In the genomic region with DNA sequence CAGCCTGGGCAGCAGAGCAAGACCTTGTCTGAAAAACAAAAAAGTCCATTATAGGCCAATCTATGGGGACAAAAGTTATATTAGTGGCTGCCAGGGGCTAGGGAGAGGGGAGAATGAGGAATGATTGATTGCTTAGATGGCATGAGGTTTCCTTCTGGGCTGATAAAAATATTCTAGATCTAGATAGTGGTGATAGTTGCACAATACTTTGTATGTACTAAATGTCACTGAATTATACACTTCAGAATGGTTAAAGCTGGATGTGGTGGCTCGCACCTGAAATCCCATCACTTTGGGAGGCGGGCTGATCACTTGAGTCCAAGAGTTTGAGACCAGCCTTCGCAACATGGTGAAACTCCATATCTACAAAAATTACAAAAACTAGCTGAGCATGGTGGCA, we compare ENCODE assay signal across 33 cellular contexts. TPM values are rescaled to one million over a fixed set of nuclear protein-coding genes. Genes with fewer than 3 reads are reported as not detected.
"Had no signal": no experiment of that assay in that cellular context is flagged by ENCODE, and none has a peak within 500 bp of the region (broad histone marks: within the 10 kb centered on the region; RNA-seq: fewer than 3 reads in every experiment).

No MANE protein-coding gene starts in this region.

- DNase-seq: colonic mucosa; effector CD8-positive, alpha-beta T cell; endodermal cell; foreskin keratinocyte; heart left ventricle; kidney; mucosa of descending colon; naive B cell; nephron progenitor cell; nucleus accumbens; psoas muscle; right cardiac atrium; spleen; stimulated activated CD4-positive, alpha-beta T cell treated with anti-CD3 and anti-CD28 coated beads, Interleukin-4, amount 100 ng/mL, for 4 hours; stimulated activated naive CD4-positive, alpha-beta T cell; stimulated activated naive CD8-positive, alpha-beta T cell treated with anti-CD3 and anti-CD28 coated beads, Interleukin-15, amount 100 ng/mL, for 72 hours; transverse colon; upper lobe of right lung had no signal

- ATAC-seq: esophagus mucosa; foreskin keratinocyte; gastroesophageal sphincter; heart left ventricle; left lobe of liver; mucosa of descending colon; psoas muscle; right cardiac atrium; stimulated activated naive CD8-positive, alpha-beta T cell treated with anti-CD3 and anti-CD28 coated beads, Interleukin-15, amount 100 ng/mL, for 72 hours; upper lobe of right lung had no signal

- H2AFZ ChIP-seq: hepatocyte had no signal

- H3K4me2 ChIP-seq: hepatocyte had no signal

- H3K4me3 Mint-ChIP-seq: dendritic cell treated with granulocyte-macrophage colony-stimulating factor and Interleukin-4, amounts not matched to agents 40 ng/mL and 50 ng/mL, for 4 days; endodermal cell; memory B cell; mesothelial cell of epicardium; nephron progenitor cell; stimulated activated naive CD8-positive, alpha-beta T cell treated with anti-CD3 and anti-CD28 coated beads, Interleukin-15, amount 100 ng/mL, for 72 hours had no signal

- H3K9me3 ChIP-seq: colonic mucosa, gastroesophageal sphincter, heart left ventricle, mucosa of descending colon, psoas muscle, suprapubic skin, transverse colon, upper lobe of right lung, vagina had no signal

- H3K79me2 ChIP-seq: hepatocyte had no signal

- H3K4me1 ChIP-seq: colonic mucosa, foreskin keratinocyte, gastroesophageal sphincter, heart left ventricle, psoas muscle, upper lobe of right lung had no signal

- FAIRE-seq: kidney had no signal

- H3K27me3 Mint-ChIP-seq: stimulated activated naive CD8-positive, alpha-beta T cell treated with anti-CD3 and anti-CD28 coated beads, Interleukin-15, amount 100 ng/mL, for 72 hours had no signal

- H3K9me3 Mint-ChIP-seq: dendritic cell treated with granulocyte-macrophage colony-stimulating factor and Interleukin-4, amounts not matched to agents 40 ng/mL and 50 ng/mL, for 4 days; mesothelial cell of epicardium; nephron progenitor cell had no signal

- H3K27me3 ChIP-seq: colonic mucosa, foreskin keratinocyte, hepatocyte, suprapubic skin, transverse colon, upper lobe of right lung, vagina had no signal

- H3K27ac ChIP-seq: colonic mucosa, epithelial cell of prostate, foreskin keratinocyte, gastroesophageal sphincter, heart left ventricle, hepatocyte, psoas muscle, skin epidermis, spleen, suprapubic skin, transverse colon, upper lobe of right lung, vagina had no signal

- H3K36me3 ChIP-seq: colonic mucosa, gastroesophageal sphincter, heart left ventricle, spleen, suprapubic skin, transverse colon, upper lobe of right lung, vagina had no signal

- H3K36me3 Mint-ChIP-seq: mesothelial cell of epicardium had no signal

- H3K27ac Mint-ChIP-seq: dendritic cell treated with granulocyte-macrophage colony-stimulating factor and Interleukin-4, amounts not matched to agents 40 ng/mL and 50 ng/mL, for 4 days; endodermal cell; memory B cell; nephron progenitor cell; stimulated activated naive CD8-positive, alpha-beta T cell treated with anti-CD3 and anti-CD28 coated beads, Interleukin-15, amount 100 ng/mL, for 72 hours had no signal

- H3K4me3 ChIP-seq: colonic mucosa, gastroesophageal sphincter, heart left ventricle, hepatocyte, lung, mucosa of descending colon, psoas muscle, skin epidermis, spleen, suprapubic skin, transverse colon, upper lobe of right lung, vagina had no signal

RNA-seq across cellular contexts. Expression of a gene that starts 42.7 kb away (rescaled TPM):
- total RNA-seq: colonic mucosa, endodermal cell, esophagus mucosa, foreskin keratinocyte, gastroesophageal sphincter, heart left ventricle, hepatocyte, kidney, left lobe of liver, liver, lung, mesothelial cell of epicardium, mucosa of descending colon, osteocyte, psoas muscle, renal cortical epithelial cell, right cardiac atrium, spleen, suprapubic skin, transverse colon, upper lobe of right lung, vagina had no signal
- polyA plus RNA-seq: heart left ventricle, hepatocyte, liver, lung, psoas muscle, right cardiac atrium, spleen had no signal
